In genomic region chr2:26034597-26035067, GRCh38 we compare ENCODE assay signal across 8 cellular contexts. TPM values are rescaled to one million over a fixed set of nuclear protein-coding genes. Genes with fewer than 3 reads are reported as not detected.
DNase-seq lines count a peak whose midpoint lies in the region; ATAC-seq, FAIRE-seq and TF ChIP-seq lines count a peak whose summit lies in the region.

No MANE protein-coding gene starts in this region.

- FAIRE-seq in D721Med (lab: Jason Lieb, UNC): no peak

- POLR2A ChIA-PET in naive thymus-derived CD4-positive, alpha-beta T cell (lab: Charles Lee): interaction anchor here (0.6 to 3.8 kb wide), 11 partner anchors 12 to 361 kb away, joined by 3 to 19 read pairs (median 4); partner anchors contain the start of genes ADGRF3, ASXL2, DTNB and SELENOI

- H3K4me1 Mint-ChIP-seq in naive thymus-derived CD4-positive, alpha-beta T cell: peaks cover 31 to 48% (median 41%) of the 10 kb centered on the region in 7 donors

- H3K36me3 ChIP-seq in OCI-LY3 (replicated peaks; ENCODE audit: low read depth, low read length): peaks cover 10% of the 10 kb centered on the region
- peaks cover 0 to 14% (median 0%) of the 10 kb centered on the region in 3 experiments for H3K36me3 ChIP-seq in naive thymus-derived CD4-positive, alpha-beta T cell (ENCODE audit: control insufficient read depth in 2 of 3, insufficient read depth in 3 of 3, low read length in 3 of 3)

- ATAC-seq in naive thymus-derived CD4-positive, alpha-beta T cell: peak; percentile 8

- peaks cover 0 to 8% (median 0%) of the 10 kb centered on the region in 5 donors for H3K36me3 Mint-ChIP-seq in naive thymus-derived CD4-positive, alpha-beta T cell

- peaks cover 0 to 2% (median 0%) of the 10 kb centered on the region in 5 donors for H3K27me3 Mint-ChIP-seq in naive thymus-derived CD4-positive, alpha-beta T cell

- H3K27ac Mint-ChIP-seq in naive thymus-derived CD4-positive, alpha-beta T cell: peak overlapping the region; percentile 86 to 97 (median 95)

- H3K4me3 Mint-ChIP-seq in naive thymus-derived CD4-positive, alpha-beta T cell: peak overlapping the region; percentile 90 to 99 (median 96)

- DNase-seq in NCI-H1092 treated with DMSO at 0.1 percent for 48 hours (lab: John Stamatoyannopoulos, UW): peak; percentile 31
- DNase-seq in NCI-H1092 (lab: John Stamatoyannopoulos, UW): no peak
- peak; percentile 42 for DNase-seq in dermis blood vessel endothelial cell
- peak in 6 of 9 donors; percentile 37 to 52 (median 50) for DNase-seq in naive thymus-derived CD4-positive, alpha-beta T cell
- no peak for DNase-seq in D721Med (ENCODE audit: insufficient read length, low spot score)
- no peak for DNase-seq in SHP77 (lab: John Stamatoyannopoulos, UW)
- no peak for DNase-seq in NCI-H226

- H4K20me1 ChIP-seq in OCI-LY3 (ENCODE audit: insufficient read depth, low read length): peaks cover 34% of the 10 kb centered on the region

- intact Hi-C loops in naive thymus-derived CD4-positive, alpha-beta T cell (cut with micrococcal nuclease): loop anchor here (1.0 to 10.0 kb wide), 15 partner anchors 10 to 1957 kb away; partner anchors contain the start of genes HADHA (in 2 of the 2), HADHB (in 2 of the 2), KIF3C (in 2 of the 2) and AGBL5 (in 1 of the 2)

- TF ChIP-seq CTCF in OCI-LY3 (IDR thresholded peaks at IDR 0.05; ENCODE audit: low read depth, low read length) (no peak), D721Med (IDR thresholded peaks at IDR 0.05; ENCODE audit: insufficient read depth, missing control alignments) (no peak)

- H3K9ac ChIP-seq in OCI-LY3 (ENCODE audit: low read length): peak overlapping the region; percentile 84

- CTCF ChIA-PET in naive thymus-derived CD4-positive, alpha-beta T cell (lab: Charles Lee): interaction anchor here (0.6 to 1.7 kb wide), 5 partner anchors 13 to 156 kb away, joined by 3 to 6 read pairs (median 4); no protein-coding TSS in a partner anchor

- H3K4me3 ChIP-seq in OCI-LY3 (ENCODE audit: low read length): peak overlapping the region; percentile 94
- H3K4me3 ChIP-seq in naive thymus-derived CD4-positive, alpha-beta T cell (ENCODE audit: low read length): peak overlapping the region; percentile 96

- no peaks in the 10 kb centered on the region for H3K27me3 ChIP-seq in OCI-LY3 (ENCODE audit: low read depth, low read length)
- H3K27me3 ChIP-seq in naive thymus-derived CD4-positive, alpha-beta T cell (ENCODE audit: control insufficient read depth in 2 of 2, insufficient read depth in 2 of 2, low read length in 2 of 2): no peaks in the 10 kb centered on the region

- no peaks in the 10 kb centered on the region for H3K9me3 ChIP-seq in OCI-LY3 (ENCODE audit: insufficient read depth, low read length)
- no peaks in the 10 kb centered on the region for H3K9me3 ChIP-seq in naive thymus-derived CD4-positive, alpha-beta T cell (ENCODE audit: control insufficient read depth in 2 of 3, low read length in 3 of 3)

- peaks cover 0 to 5% (median 0%) of the 10 kb centered on the region in 11 donors for H3K9me3 Mint-ChIP-seq in naive thymus-derived CD4-positive, alpha-beta T cell

- peak overlapping the region; percentile 73 for H3K27ac ChIP-seq in OCI-LY3 (ENCODE audit: low read length)
- peak overlapping the region; percentile 90 for H3K27ac ChIP-seq in naive thymus-derived CD4-positive, alpha-beta T cell (ENCODE audit: low read depth, low read length)

- peaks cover 14% of the 10 kb centered on the region for H3K4me1 ChIP-seq in OCI-LY3 (ENCODE audit: low read length)
- H3K4me1 ChIP-seq in naive thymus-derived CD4-positive, alpha-beta T cell (ENCODE audit: control insufficient read depth in 2 of 2, insufficient read depth in 2 of 2, low read length in 2 of 2): peaks cover 18 to 24% of the 10 kb centered on the region in 2 donors

- peak overlapping the region; percentile 88 for H3K4me2 ChIP-seq in OCI-LY3 (ENCODE audit: low read length)

- peaks cover 57% of the 10 kb centered on the region for H3K79me2 ChIP-seq in OCI-LY3 (ENCODE audit: low read length)

- H2AFZ ChIP-seq in OCI-LY3 (ENCODE audit: low read depth, low read length): no peak overlapping the region

RNA-seq across cellular contexts. Expression of gene RAB10, which starts 0.7 kb away (rescaled TPM):
- total RNA-seq in dermis blood vessel endothelial cell: 101 and 176 TPM in 2 replicates
- 100 to 1,000 TPM in 1 of 5 experiments, 10 to 100 TPM in 4; 25.6 to 108 (median 60.5) TPM for total RNA-seq in naive thymus-derived CD4-positive, alpha-beta T cell
- polyA plus RNA-seq in naive thymus-derived CD4-positive, alpha-beta T cell: 10 to 100 TPM; 56.1 to 73.2 TPM

RNA-seq across cellular contexts. Expression of gene KIF3C, which starts 52.3 kb away (rescaled TPM):
- total RNA-seq in dermis blood vessel endothelial cell: 12.6 and 23.3 TPM in 2 replicates
- 1 to 10 TPM; 2.9 to 6.3 (median 5.7) TPM for total RNA-seq in naive thymus-derived CD4-positive, alpha-beta T cell
- polyA plus RNA-seq in naive thymus-derived CD4-positive, alpha-beta T cell: 1 to 10 TPM in 1 of 2 donors, under 1 TPM in 1; 0.54 to 1.7 TPM

Comparison
In these comparisons a context has a peak if more than half of its experiments do, and no peak if none do; other contexts are left out.
1. DNase-seq: peak in NCI-H1092 treated with DMSO at 0.1 percent for 48 hours (single experiment), dermis blood vessel endothelial cell (single experiment) and naive thymus-derived CD4-positive, alpha-beta T cell (6 of 9); none in NCI-H1092 (single experiment), D721Med (single experiment), SHP77 (0 of 2) and NCI-H226 (single experiment).